Comparison of ENCODE assay signal across 8 cellular contexts in genomic region chr21:39441502-39442475, GRCh38. TPM values are rescaled to one million over a fixed set of nuclear protein-coding genes. Genes with fewer than 3 reads are reported as not detected.
DNase-seq lines count a peak whose midpoint lies in the region; ATAC-seq, FAIRE-seq and TF ChIP-seq lines count a peak whose summit lies in the region.

No MANE protein-coding gene starts in this region.

- no peaks in the 10 kb centered on the region for H3K79me2 ChIP-seq in OCI-LY7 (ENCODE audit: insufficient read depth, low read depth, low read length)

- DNase-seq in ELR (ENCODE audit: low read depth) (peak; percentile 62), HK-2 (ENCODE audit: unreplicated experiment) (peak; percentile 5), OCI-LY7 (ENCODE audit: low spot score) (peak; percentile 63), astrocyte of the hippocampus (ENCODE audit: low read depth, low spot score) (peak; percentile 71), left kidney (ENCODE audit: low read depth, low spot score) (peak; percentile 89), transverse colon (no peak)

- H4K20me1 ChIP-seq in OCI-LY7 (ENCODE audit: insufficient read depth, low read length): no peaks in the 10 kb centered on the region

- H3K4me2 ChIP-seq in OCI-LY7 (ENCODE audit: low read length): no peak overlapping the region

- FAIRE-seq in A204.1 (lab: Jason Lieb, UNC): peak; percentile 86

- BruUV-seq in OCI-LY7 (replicated peaks; lab: Mats Ljungman, UMichigan): no TSS peak

- no peak overlapping the region for H2AFZ ChIP-seq in OCI-LY7 (ENCODE audit: low read length)

- CTCF ChIA-PET in OCI-LY7 (lab: Charles Lee; ENCODE audit: unreplicated experiment): interaction anchor here (0.6 kb wide), 1 partner anchor 130 kb away, joined by 3 read pairs; no protein-coding TSS in a partner anchor

- H3K4me1 ChIP-seq in OCI-LY7 (ENCODE audit: insufficient read depth, low read length, poor library complexity, severe bottlenecking) (peaks cover 14% of the 10 kb centered on the region), transverse colon (peaks cover 0 to 13% (median 8%) of the 10 kb centered on the region in 4 donors)

- WGBS in transverse colon (ENCODE audit: low coverage in 1 of 2), 2 donors: 44 to 51% methylated on average over 11 to 13 of the region's 13 CpGs

- POLR2A ChIA-PET in OCI-LY7 (lab: Charles Lee): interaction anchor here (0.8 to 1.5 kb wide), 6 partner anchors 10 to 54 kb away, joined by 3 to 4 read pairs (median 3); no protein-coding TSS in a partner anchor

- intact Hi-C loops in OCI-LY7 (cut with micrococcal nuclease; ENCODE audit: unreplicated experiment): no loop called here
- intact Hi-C loops in transverse colon (cut with DNase I; ENCODE audit: low total_unique reads): no loop called here

- H3K4me3 ChIP-seq in OCI-LY7 (ENCODE audit: low read depth, low read length, poor library complexity, severe bottlenecking): no peak overlapping the region
- H3K4me3 ChIP-seq in transverse colon: no peak overlapping the region

- TF ChIP-seq POLR2A in transverse colon (IDR thresholded peaks at IDR 0.05): no peak

- TF ChIP-seq CTCF in OCI-LY7 (conservative IDR thresholded peaks at IDR 0.05; ENCODE audit: low read length): peak; percentile 92
- TF ChIP-seq CTCF in transverse colon (IDR thresholded peaks at IDR 0.05): peak; percentile 52 to 65 (median 59)

- H3K27ac ChIP-seq in OCI-LY7 (ENCODE audit: low read depth, low read length, poor library complexity, severe bottlenecking) (no peak overlapping the region), transverse colon (no peak overlapping the region)

- no peaks in the 10 kb centered on the region for H3K27me3 ChIP-seq in transverse colon

- no peak for ATAC-seq in GM21619 (IDR thresholded peaks at IDR 0.05; ENCODE audit: unreplicated experiment)

- H3K36me3 ChIP-seq in OCI-LY7 (ENCODE audit: insufficient read depth, low read length) (no peaks in the 10 kb centered on the region), transverse colon (no peaks in the 10 kb centered on the region)

- H3K9me2 ChIP-seq in OCI-LY7 (ENCODE audit: insufficient read depth, low read length): 0 out of 2 replicates have a peak, but pooled peaks cover 2% of the 10 kb centered on the region

- no peak for TF ChIP-seq EP300 in transverse colon (IDR thresholded peaks at IDR 0.05; ENCODE audit: low read depth)

- in situ Hi-C loops in transverse colon (cut with MboI; ENCODE audit: low pct_ligation_motif_present in 1 of 4, low pct_unique_long_range_greater_than_20kb in 1 of 4, low sequenced_read_pairs in 3 of 4): no loop called here

- H3K9me3 ChIP-seq in OCI-LY7 (ENCODE audit: low read length) (no peaks in the 10 kb centered on the region), transverse colon (no peaks in the 10 kb centered on the region)

RNA-seq across cellular contexts. Expression of gene LCA5L, which starts 3.8 kb away (rescaled TPM):
- total RNA-seq in OCI-LY7 (2014; rRNA removed; shearing (Covaris generic)): 0.35 TPM in 1 of 2 replicates, not detected in the other
- total RNA-seq in OCI-LY7 (2022): 1.8 and 2.3 TPM in 2 replicates
- under 1 TPM in 2 of 4 donors, not detected in 2; 0.55 to 0.79 TPM for total RNA-seq in transverse colon

RNA-seq across cellular contexts. Expression of gene SH3BGR, which starts 10.0 kb away (rescaled TPM):
- total RNA-seq in OCI-LY7 (2014; rRNA removed; shearing (Covaris generic)): 0.80 TPM in 1 of 2 replicates, not detected in the other
- 5.4 and 6.4 TPM in 2 replicates for total RNA-seq in OCI-LY7 (2022)
- total RNA-seq in transverse colon: 10 to 100 TPM in 1 of 4 donors, 1 to 10 TPM in 3; 3.7 to 15.7 (median 7.9) TPM
